Comparison of ENCODE assay signal across 8 cellular contexts in genomic region chr3:44478055-44478468, GRCh38. TPM values are rescaled to one million over a fixed set of nuclear protein-coding genes. Genes with fewer than 3 reads are reported as not detected.
DNase-seq lines count a peak whose midpoint lies in the region; ATAC-seq and TF ChIP-seq lines count a peak whose summit lies in the region.

No MANE protein-coding gene starts in this region.

- TF ChIP-seq POLR2A in gastroesophageal sphincter (IDR thresholded peaks at IDR 0.05), result no peak

- no peaks in the 10 kb centered on the region for H3K27me3 ChIP-seq in gastroesophageal sphincter

- no peaks in the 10 kb centered on the region for H3K36me3 ChIP-seq in SK-N-MC (ENCODE audit: insufficient read depth, low read length)
- no peaks in the 10 kb centered on the region for H3K36me3 ChIP-seq in gastroesophageal sphincter

- peak overlapping the region; percentile 85 for H3K4me3 ChIP-seq in SK-N-MC
- peak overlapping the region; percentile 85 to 86 for H3K4me3 ChIP-seq in gastroesophageal sphincter
- peak overlapping the region; percentile 64 to 92 (median 75) for H3K4me3 ChIP-seq in skin epidermis

- peak overlapping the region; percentile 75 for H3K9ac ChIP-seq in SK-N-MC (ENCODE audit: insufficient read length)

- peaks cover 3 to 43% (median 12%) of the 10 kb centered on the region in 3 donors for H3K4me1 ChIP-seq in gastroesophageal sphincter

- TF ChIP-seq EP300 in gastroesophageal sphincter (IDR thresholded peaks at IDR 0.05), result no peak

- no peak for ATAC-seq in gastroesophageal sphincter

- no peak for TF ChIP-seq CTCF in gastroesophageal sphincter (IDR thresholded peaks at IDR 0.05)

- no peak overlapping the region for H3K27ac ChIP-seq in SK-N-MC
- H3K27ac ChIP-seq in gastroesophageal sphincter, result peak overlapping the region in 2 of 4 donors; percentile 85 to 86
- H3K27ac ChIP-seq in skin epidermis, result peak overlapping the region in 9 of 21 experiments; percentile 65 to 90 (median 80)

- H3K9me3 ChIP-seq in SK-N-MC (ENCODE audit: low read depth, low read length) (no peaks in the 10 kb centered on the region), gastroesophageal sphincter (no peaks in the 10 kb centered on the region)

- WGBS in gastroesophageal sphincter (ENCODE audit: low coverage in 1 of 2), 2 donors, result no CpG with 5 or more reads among the region's 4 CpGs

- DNase-seq in DMS 273 (lab: John Stamatoyannopoulos, UW; ENCODE audit: unreplicated experiment) (peak; percentile 41), DMS 273 treated with DMSO at 0.1 percent for 48 hours (lab: John Stamatoyannopoulos, UW) (no peak), SK-N-MC (ENCODE audit: low read depth, low spot score) (no peak), activated gamma-delta T cell (lab: John Stamatoyannopoulos, UW) (no peak), SIG-M5 (lab: John Stamatoyannopoulos, UW) (no peak), germinal center (ENCODE audit: low spot score) (no peak)

RNA-seq across cellular contexts. Expression of gene ZNF445, which starts 0.6 kb away (rescaled TPM):
- total RNA-seq in gastroesophageal sphincter, result 10 to 100 TPM in 3 of 4 donors, 1 to 10 TPM in 1; 8.9 to 15.2 (median 12.6) TPM
